Comparison of ENCODE assay signal across 21 cellular contexts in the genomic region with DNA sequence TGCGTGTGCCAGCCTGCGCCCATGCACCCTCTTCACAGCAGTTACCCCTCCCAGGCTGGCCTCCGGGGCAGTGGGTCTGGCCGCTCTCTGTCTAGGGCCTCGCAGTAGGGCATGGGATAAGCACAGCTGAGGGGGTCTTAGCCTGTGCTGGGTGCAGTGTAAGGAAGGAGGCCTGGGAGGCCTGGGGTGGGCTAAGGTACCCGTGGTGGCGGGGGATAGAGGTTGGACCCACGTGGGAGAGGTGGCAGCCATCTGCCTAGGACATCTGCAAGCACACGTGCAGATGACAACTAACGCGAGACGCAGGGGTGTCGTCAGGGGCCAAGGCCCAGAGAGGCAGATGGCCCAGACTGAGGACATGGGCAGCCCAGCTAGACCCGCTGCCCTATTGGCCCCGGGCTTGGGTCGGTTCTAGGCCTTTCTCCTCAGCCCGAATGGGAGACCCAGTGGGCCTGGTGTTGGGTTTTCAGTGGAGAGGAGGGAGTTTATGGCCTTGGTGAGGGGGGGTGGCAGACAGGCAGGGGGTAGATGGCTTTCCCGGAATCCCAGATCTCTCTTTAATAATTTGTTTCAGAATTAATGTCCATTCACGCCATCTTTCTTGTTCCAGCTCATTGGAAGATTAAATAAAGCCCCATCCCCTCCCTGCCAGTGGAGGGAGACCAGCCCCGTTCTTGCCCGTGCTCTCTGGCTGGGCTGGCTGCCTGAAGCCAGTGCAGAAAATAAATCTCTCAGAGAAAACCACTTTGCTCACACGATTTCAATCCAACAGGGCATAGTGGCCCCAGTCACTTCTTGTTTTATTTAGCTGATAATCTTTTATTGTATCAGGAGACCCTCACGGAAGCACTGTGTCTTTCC.
DNase-seq lines count a peak whose midpoint lies in the region; ATAC-seq and TF ChIP-seq lines count a peak whose summit lies in the region.
"Had no signal": no experiment of that assay in that cellular context is flagged by ENCODE, and none has a peak within 500 bp of the region (broad histone marks: within the 10 kb centered on the region; RNA-seq: fewer than 3 reads in every experiment).

No MANE protein-coding gene starts in this region.

- DNase-seq in NCI-H82 (lab: John Stamatoyannopoulos, UW) = peak; percentile 35
- DNase-seq in NCI-H82 treated with DMSO at 0.1 percent for 48 hours (lab: John Stamatoyannopoulos, UW; ENCODE audit: unreplicated experiment) = no peak
- DNase-seq in left ventricle myocardium inferior = no peak
- no peak for DNase-seq in neural crest cell (ENCODE audit: low read depth, low spot score)
- DNase-seq in upper lobe of right lung = no peak
- DNase-seq in GM03348 (ENCODE audit: low spot score) = no peak
- DNase-seq: DMS79, H9, NCI-H1048, NCI-H1436, NCI-H2029, NCI-H2171, NCI-H446 treated with DMSO at 0.1 percent for 48 hours, NCI-H69, OCI-M1, SHP77 treated with DMSO at 0.1 percent for 48 hours, SK-N-SH had no signal

- intact Hi-C loops in left ventricle myocardium inferior (cut with micrococcal nuclease) (no loop called here), upper lobe of right lung (cut with DNase I) (no loop called here)

- peak; percentile 23 for TF ChIP-seq CTCF in left ventricle myocardium inferior (IDR thresholded peaks at IDR 0.05; ENCODE audit: borderline replicate concordance)
- no peak for TF ChIP-seq CTCF in neural crest cell (conservative IDR thresholded peaks at IDR 0.05)
- TF ChIP-seq CTCF in upper lobe of right lung (IDR thresholded peaks at IDR 0.05) = no peak

- peaks cover 4% of the 10 kb centered on the region for H3K4me1 Mint-ChIP-seq in neural crest cell

- TF ChIP-seq POLR2A in GM18505 (IDR thresholded peaks at IDR 0.05; ENCODE audit: borderline replicate concordance, extremely low read depth, insufficient read depth, insufficient read length) = no peak

- no peaks in the 10 kb centered on the region for H3K9me3 ChIP-seq in left ventricle myocardium inferior (replicated peaks)
- H3K9me3 ChIP-seq in upper lobe of right lung = no peaks in the 10 kb centered on the region
- H3K9me3 ChIP-seq: SK-N-SH had no signal

- H3K36me3 ChIP-seq in left ventricle myocardium inferior (no peaks in the 10 kb centered on the region), upper lobe of right lung (no peaks in the 10 kb centered on the region)

- ATAC-seq in upper lobe of right lung (peak; percentile 29), GM18505 (IDR thresholded peaks at IDR 0.05; ENCODE audit: unreplicated experiment) (no peak), GM21390 (IDR thresholded peaks at IDR 0.05; ENCODE audit: unreplicated experiment) (no peak)

- H3K27ac Mint-ChIP-seq in neural crest cell (ENCODE audit: unreplicated experiment) = peak overlapping the region; percentile 27

- H3K9me3 Mint-ChIP-seq in neural crest cell = no peaks in the 10 kb centered on the region
- H3K9me3 Mint-ChIP-seq: H9 had no signal

- H3K27me3 Mint-ChIP-seq in neural crest cell (ENCODE audit: low read depth) = no peaks in the 10 kb centered on the region

- H3K4me3 Mint-ChIP-seq in neural crest cell = peak overlapping the region; percentile 10
- H3K4me3 Mint-ChIP-seq: CD14-positive monocyte, H9 had no signal

- H3K4me3 ChIP-seq in left ventricle myocardium inferior (no peak overlapping the region), upper lobe of right lung (no peak overlapping the region)

- no peaks in the 10 kb centered on the region for H3K4me1 ChIP-seq in left ventricle myocardium inferior
- H3K4me1 ChIP-seq in upper lobe of right lung = no peaks in the 10 kb centered on the region

- H3K27me3 ChIP-seq in left ventricle myocardium inferior (ENCODE audit: low read depth) (no peaks in the 10 kb centered on the region), upper lobe of right lung (no peaks in the 10 kb centered on the region)

- H3K27ac ChIP-seq in left ventricle myocardium inferior (replicated peaks) (no peak overlapping the region), upper lobe of right lung (no peak overlapping the region)
- H3K27ac ChIP-seq: 22Rv1 had no signal

- no peaks in the 10 kb centered on the region for H3K36me3 Mint-ChIP-seq in neural crest cell (ENCODE audit: low read depth)
- H3K36me3 Mint-ChIP-seq: CD14-positive monocyte had no signal
